8 cellular contexts compared by ENCODE assay signal in genomic region chr11:68798221-68798813, GRCh38. TPM values are rescaled to one million over a fixed set of nuclear protein-coding genes. Genes with fewer than 3 reads are reported as not detected.
DNase-seq lines count a peak whose midpoint lies in the region; ATAC-seq and TF ChIP-seq lines count a peak whose summit lies in the region.

No MANE protein-coding gene starts in this region.

- ATAC-seq in heart right ventricle = peak in 4 of 8 donors; percentile 25 to 56 (median 42)
- no peak for ATAC-seq in HG02571 (IDR thresholded peaks at IDR 0.05; ENCODE audit: unreplicated experiment)
- no peak for ATAC-seq in HG03565 (IDR thresholded peaks at IDR 0.05; ENCODE audit: unreplicated experiment)

- no peak for TF ChIP-seq POLR2A in vagina (IDR thresholded peaks at IDR 0.05)

- WGBS in heart right ventricle, 2 donors = 69 to 71% methylated on average over 23 of the region's 23 CpGs

- H3K9me2 ChIP-seq in MM.1S (replicated peaks; ENCODE audit: insufficient read depth, low read length) = no peaks in the 10 kb centered on the region

- H3K9ac ChIP-seq in MM.1S (ENCODE audit: low read length) = no peak overlapping the region

- H3K27ac Mint-ChIP-seq in activated T-cell treated with anti-CD3 and anti-CD28 coated beads, Interleukin-2, amount 50 U/mL, for 24 hours = no peak overlapping the region

- H3K36me3 ChIP-seq in MM.1S (replicated peaks; ENCODE audit: insufficient read depth, low read length) (no peaks in the 10 kb centered on the region), heart right ventricle (peaks cover 0 to 100% (median 57%) of the 10 kb centered on the region in 9 donors), vagina (peaks cover 0 to 66% of the 10 kb centered on the region in 2 donors)

- H3F3A ChIP-seq in MM.1S (ENCODE audit: insufficient read depth, low read length) = no peaks in the 10 kb centered on the region; the same call in 1 of the 2 replicates

- no peak overlapping the region for H3K4me2 ChIP-seq in MM.1S (ENCODE audit: low read depth, low read length)

- H3K4me1 Mint-ChIP-seq in activated T-cell treated with anti-CD3 and anti-CD28 coated beads, Interleukin-2, amount 50 U/mL, for 24 hours (ENCODE audit: low read depth) = no peaks in the 10 kb centered on the region

- no peaks in the 10 kb centered on the region for H3K9me3 ChIP-seq in MM.1S (replicated peaks; ENCODE audit: insufficient read depth, low read length)
- H3K9me3 ChIP-seq in heart right ventricle = no peaks in the 10 kb centered on the region
- H3K9me3 ChIP-seq in vagina = no peaks in the 10 kb centered on the region

- peak; percentile 66 for DNase-seq in D341Med (ENCODE audit: low spot score)
- DNase-seq in MM.1S = no peak
- peak; percentile 58 for DNase-seq in activated T-cell treated with anti-CD3 and anti-CD28 coated beads, Interleukin-2, amount 50 U/mL, for 24 hours
- peak in 1 of 2 donors; percentile 29 for DNase-seq in heart right ventricle
- peak; percentile 60 for DNase-seq in stimulated activated CD4-positive, alpha-beta T cell treated with anti-CD3 and anti-CD28 coated beads, Interleukin-2, amount 100 ng/mL, for 24 hours
- DNase-seq in vagina (ENCODE audit: extremely low spot score in 2 of 2) = no peak

- no peaks in the 10 kb centered on the region for H3K9me3 Mint-ChIP-seq in activated T-cell treated with anti-CD3 and anti-CD28 coated beads, Interleukin-2, amount 50 U/mL, for 24 hours

- H3K27ac ChIP-seq in MM.1S (ENCODE audit: low read length) = no peak overlapping the region
- peak overlapping the region in 1 of 10 donors; percentile 0 for H3K27ac ChIP-seq in heart right ventricle
- no peak overlapping the region for H3K27ac ChIP-seq in vagina

- peaks cover 66% of the 10 kb centered on the region for H3K36me3 Mint-ChIP-seq in activated T-cell treated with anti-CD3 and anti-CD28 coated beads, Interleukin-2, amount 50 U/mL, for 24 hours (ENCODE audit: low read depth)

- H3K4me1 ChIP-seq in MM.1S (ENCODE audit: low read length) = no peaks in the 10 kb centered on the region
- H3K4me1 ChIP-seq in heart right ventricle = peaks cover 0 to 6% (median 0%) of the 10 kb centered on the region in 9 donors
- no peaks in the 10 kb centered on the region for H3K4me1 ChIP-seq in vagina

- H3K4me3 ChIP-seq in MM.1S (ENCODE audit: low read length) (no peak overlapping the region), heart right ventricle (no peak overlapping the region), vagina (no peak overlapping the region)

- H4K20me1 ChIP-seq in MM.1S (ENCODE audit: insufficient read depth, low read length) = no peaks in the 10 kb centered on the region

- no peaks in the 10 kb centered on the region for H3K27me3 Mint-ChIP-seq in activated T-cell treated with anti-CD3 and anti-CD28 coated beads, Interleukin-2, amount 50 U/mL, for 24 hours

- TF ChIP-seq CTCF in MM.1S (IDR thresholded peaks at IDR 0.05; ENCODE audit: low read length) = peak; percentile 69
- peak; percentile 21 to 65 (median 61) for TF ChIP-seq CTCF in heart right ventricle (IDR thresholded peaks at IDR 0.05)
- TF ChIP-seq CTCF in vagina (IDR thresholded peaks at IDR 0.05) = peak in 1 of 3 experiments; percentile 33

- no peak overlapping the region for H2AFZ ChIP-seq in MM.1S (ENCODE audit: low read length)

- no peak overlapping the region for H3K4me3 Mint-ChIP-seq in activated T-cell treated with anti-CD3 and anti-CD28 coated beads, Interleukin-2, amount 50 U/mL, for 24 hours

- H3K27me3 ChIP-seq in MM.1S (replicated peaks; ENCODE audit: insufficient read depth, low read length) (no peaks in the 10 kb centered on the region), heart right ventricle (no peaks in the 10 kb centered on the region), vagina (no peaks in the 10 kb centered on the region)

- H3K79me2 ChIP-seq in MM.1S (ENCODE audit: low read length) = no peaks in the 10 kb centered on the region

- intact Hi-C loops in heart right ventricle (cut with DNase I) = no loop called here
- intact Hi-C loops in vagina (cut with DNase I) = no loop called here

RNA-seq across cellular contexts. Expression of gene CPT1A, which starts 43.4 kb away (rescaled TPM):
- total RNA-seq in heart right ventricle = 10 to 100 TPM; 28.8 to 84.4 (median 48.3) TPM
- polyA plus RNA-seq in heart right ventricle = 10 to 100 TPM; 18.8 to 22.8 TPM
- total RNA-seq in vagina = 80.8 TPM

RNA-seq across cellular contexts. Expression of gene TESMIN, which starts 47.0 kb away (rescaled TPM):
- total RNA-seq in heart right ventricle = 1 to 10 TPM in 3 of 10 donors, under 1 TPM in 6, not detected in 1; 0.30 to 2.6 (median 0.64) TPM
- polyA plus RNA-seq in heart right ventricle = under 1 TPM in 1 of 2 donors, not detected in 1; 0.13 TPM
- 8.3 TPM for total RNA-seq in vagina

Comparison
In these comparisons a context has a peak if more than half of its experiments do, and no peak if none do; other contexts are left out.
1. DNase-seq: peak in D341Med (single experiment), activated T-cell treated with anti-CD3 and anti-CD28 coated beads, Interleukin-2, amount 50 U/mL, for 24 hours (single experiment) and stimulated activated CD4-positive, alpha-beta T cell treated with anti-CD3 and anti-CD28 coated beads, Interleukin-2, amount 100 ng/mL, for 24 hours (2 of 2); none in MM.1S (single experiment) and vagina (0 of 2).